ENCODE assay signal across 15 cellular contexts in the genomic region with DNA sequence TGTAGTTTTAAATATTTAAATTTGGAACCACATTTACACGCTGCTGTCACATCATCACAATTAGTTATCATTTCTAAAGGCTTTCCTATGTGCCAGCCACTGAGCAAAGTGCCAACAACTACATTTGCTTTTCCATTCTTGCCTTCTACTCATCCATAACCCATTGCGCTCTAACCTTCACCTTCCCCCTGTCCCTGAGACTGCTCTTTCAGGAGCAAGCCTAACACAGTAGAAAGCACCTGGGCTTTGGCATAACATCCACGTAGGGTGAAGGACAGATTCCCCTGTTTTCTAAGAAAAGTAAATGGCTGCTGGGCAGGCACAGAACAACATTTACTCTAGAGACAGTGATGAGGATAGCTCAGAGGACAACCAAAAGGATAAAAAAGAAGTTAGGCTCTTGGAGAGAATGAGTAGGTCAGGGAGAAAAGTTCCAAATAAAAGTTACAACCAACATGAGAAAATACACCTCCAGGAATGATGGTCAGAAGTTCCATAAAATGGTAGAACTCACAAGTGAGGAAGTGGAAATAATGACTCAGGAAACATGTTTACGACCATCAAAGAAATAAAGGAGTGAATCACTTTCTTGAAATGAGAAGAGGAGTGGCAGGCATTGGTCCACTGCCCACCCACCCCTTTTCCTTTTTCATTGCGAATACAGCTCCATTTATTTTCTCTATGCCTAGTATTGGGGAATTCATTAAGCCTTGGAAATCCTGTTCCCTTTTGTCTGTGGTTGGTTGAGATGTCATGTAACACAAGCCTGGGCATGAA.
DNase-seq lines count a peak whose midpoint lies in the region; ATAC-seq, FAIRE-seq and TF ChIP-seq lines count a peak whose summit lies in the region.
"Had no signal": no experiment of that assay in that cellular context is flagged by ENCODE, and none has a peak within 500 bp of the region (broad histone marks: within the 10 kb centered on the region; RNA-seq: fewer than 3 reads in every experiment).

No MANE protein-coding gene starts in this region.

- no peaks in the 10 kb centered on the region for H4K20me1 ChIP-seq in GM23338 (replicated peaks; ENCODE audit: insufficient read depth)

- intact Hi-C loops in activated T-helper 2 cell treated with anti-CD3 and anti-CD28 coated beads, Interferon-gamma antibody, Interleukin-2, Interleukin-4, amounts not matched to agents 10 μg/mL and 5 μg/mL and 100 μg/mL, durations not matched to agents 14 hours and 24 hours and 36 hours (cut with micrococcal nuclease): loop anchor here (5.0 kb wide), 4 partner anchors 37 to 78 kb away; partner anchors contain the start of gene PFDN4
- intact Hi-C loops in heart left ventricle (cut with DNase I): loop anchor here in 1 of 10 donors (10.0 kb wide), 1 partner anchor 50 kb away; no protein-coding TSS in a partner anchor

- peaks cover 17% of the 10 kb centered on the region for H3K4me1 Mint-ChIP-seq in activated T-helper 2 cell treated with anti-CD3 and anti-CD28 coated beads, Interferon-gamma antibody, Interleukin-2, Interleukin-4, amounts not matched to agents 10 μg/mL and 5 μg/mL and 100 μg/mL, durations not matched to agents 14 hours and 24 hours and 36 hours (ENCODE audit: low read depth)
- H3K4me1 Mint-ChIP-seq in GM23338: peaks cover 5% of the 10 kb centered on the region; the same call in 2 of the 3 replicates

- H3K9me2 ChIP-seq in GM23338 (ENCODE audit: insufficient read depth): peaks cover 3% of the 10 kb centered on the region; the same call in 1 of the 2 replicates

- no peaks in the 10 kb centered on the region for H3F3A ChIP-seq in GM23338 (replicated peaks; ENCODE audit: low read depth)

- H3K4me3 ChIP-seq in GM23338: no peak overlapping the region
- no peak overlapping the region for H3K4me3 ChIP-seq in heart left ventricle
- H3K4me3 ChIP-seq: heart right ventricle, lower lobe of right lung, testis had no signal

- H3K36me3 ChIP-seq in GM23338 (ENCODE audit: insufficient read depth) (no peaks in the 10 kb centered on the region), heart left ventricle (no peaks in the 10 kb centered on the region)
- H3K36me3 ChIP-seq: heart right ventricle, lower lobe of right lung had no signal

- no peaks in the 10 kb centered on the region for H3K9me3 Mint-ChIP-seq in activated T-helper 2 cell treated with anti-CD3 and anti-CD28 coated beads, Interferon-gamma antibody, Interleukin-2, Interleukin-4, amounts not matched to agents 10 μg/mL and 5 μg/mL and 100 μg/mL, durations not matched to agents 14 hours and 24 hours and 36 hours
- no peaks in the 10 kb centered on the region for H3K9me3 Mint-ChIP-seq in GM23338

- H3K79me2 ChIP-seq in GM23338 (replicated peaks; ENCODE audit: insufficient read depth): no peaks in the 10 kb centered on the region

- TF ChIP-seq POLR2A in heart left ventricle (IDR thresholded peaks at IDR 0.05): no peak

- H3K4me1 ChIP-seq in GM23338 (ENCODE audit: insufficient read depth) (no peaks in the 10 kb centered on the region; the same call in 1 of the 2 replicates), heart left ventricle (no peaks in the 10 kb centered on the region)
- H3K4me1 ChIP-seq: heart right ventricle, lower lobe of right lung, testis had no signal

- H3K4me2 ChIP-seq in GM23338: no peak overlapping the region

- H3K36me3 Mint-ChIP-seq in activated T-helper 2 cell treated with anti-CD3 and anti-CD28 coated beads, Interferon-gamma antibody, Interleukin-2, Interleukin-4, amounts not matched to agents 10 μg/mL and 5 μg/mL and 100 μg/mL, durations not matched to agents 14 hours and 24 hours and 36 hours (ENCODE audit: low read depth): no peaks in the 10 kb centered on the region
- no peaks in the 10 kb centered on the region for H3K36me3 Mint-ChIP-seq in GM23338 (ENCODE audit: low read depth)

- H2AFZ ChIP-seq in GM23338: no peak overlapping the region; the same call in 1 of the 2 replicates

- H3K27ac ChIP-seq in GM23338 (ENCODE audit: low read depth) (no peak overlapping the region), heart left ventricle (no peak overlapping the region)
- H3K27ac ChIP-seq: heart right ventricle, lower lobe of right lung, testis, VCaP had no signal

- peak; percentile 58 for DNase-seq in activated CD4-positive, alpha-beta T cell treated with anti-CD3 and anti-CD28 coated beads for 48 hours
- no peak for DNase-seq in activated CD4-positive, alpha-beta T cell treated with anti-CD3 and anti-CD28 coated beads for 4 hours
- no peak for DNase-seq in HTR-8/SVneo (ENCODE audit: insufficient read length, low spot score)
- no peak for DNase-seq in activated T-helper 2 cell treated with anti-CD3 and anti-CD28 coated beads, Interferon-gamma antibody, Interleukin-2, Interleukin-4, amounts not matched to agents 10 μg/mL and 5 μg/mL and 100 μg/mL, durations not matched to agents 14 hours and 24 hours and 36 hours (ENCODE audit: low spot score)
- DNase-seq in stimulated activated CD4-positive, alpha-beta T cell treated with anti-CD3 and anti-CD28 coated beads, Interleukin-1b, Interleukin-23, amount 100 ng/mL, for 48 hours: peak; percentile 48
- no peak for DNase-seq in GM23338 (ENCODE audit: low spot score)
- no peak for DNase-seq in heart left ventricle
- DNase-seq: ACHN, anterior cingulate cortex, heart right ventricle, Karpas-422, lower lobe of right lung, testis had no signal

- no peaks in the 10 kb centered on the region for H3K27me3 ChIP-seq in GM23338 (ENCODE audit: insufficient read depth)
- H3K27me3 ChIP-seq in heart left ventricle: no peaks in the 10 kb centered on the region
- H3K27me3 ChIP-seq: heart right ventricle, testis had no signal

- no peaks in the 10 kb centered on the region for H3K27me3 Mint-ChIP-seq in activated T-helper 2 cell treated with anti-CD3 and anti-CD28 coated beads, Interferon-gamma antibody, Interleukin-2, Interleukin-4, amounts not matched to agents 10 μg/mL and 5 μg/mL and 100 μg/mL, durations not matched to agents 14 hours and 24 hours and 36 hours (ENCODE audit: low read depth)
- H3K27me3 Mint-ChIP-seq in GM23338 (ENCODE audit: insufficient read depth, low read depth, poor library complexity): peaks cover 1% of the 10 kb centered on the region

- peak; percentile 23 for FAIRE-seq in HTR-8/SVneo (lab: Jason Lieb, UNC)

- no peaks in the 10 kb centered on the region for H3K9me3 ChIP-seq in heart left ventricle
- H3K9me3 ChIP-seq: lower lobe of right lung, testis had no signal

- ATAC-seq in HG02938 (IDR thresholded peaks at IDR 0.05; ENCODE audit: unreplicated experiment): no peak
- ATAC-seq in GM23338: no peak
- ATAC-seq in heart left ventricle: no peak
- ATAC-seq: heart right ventricle, lower lobe of right lung had no signal

- TF ChIP-seq CTCF in GM23338 (conservative IDR thresholded peaks at IDR 0.05; ENCODE audit: low read depth in 2 of 2): no peak
- TF ChIP-seq CTCF in heart left ventricle (IDR thresholded peaks at IDR 0.05): no peak

- H3K4me3 Mint-ChIP-seq in activated T-helper 2 cell treated with anti-CD3 and anti-CD28 coated beads, Interferon-gamma antibody, Interleukin-2, Interleukin-4, amounts not matched to agents 10 μg/mL and 5 μg/mL and 100 μg/mL, durations not matched to agents 14 hours and 24 hours and 36 hours (ENCODE audit: low read depth): peak overlapping the region; percentile 66
- no peak overlapping the region for H3K4me3 Mint-ChIP-seq in GM23338

- H3K27ac Mint-ChIP-seq in activated T-helper 2 cell treated with anti-CD3 and anti-CD28 coated beads, Interferon-gamma antibody, Interleukin-2, Interleukin-4, amounts not matched to agents 10 μg/mL and 5 μg/mL and 100 μg/mL, durations not matched to agents 14 hours and 24 hours and 36 hours: peak overlapping the region; percentile 89
- no peak overlapping the region for H3K27ac Mint-ChIP-seq in GM23338

- 71 to 77% (median 76%) methylated on average over 5 of the region's 5 CpGs for WGBS in heart left ventricle, 4 donors

TF ChIP-seq in GM23338, 12 proteins besides CTCF, POLR2A, EP300 and RAD21 (continues in another document):
- TF ChIP-seq CREB1 (CRISPR knock-in tag; IDR thresholded peaks at IDR 0.05; ENCODE audit: low read depth) (no peak), EZH2phosphoT487 (IDR thresholded peaks at IDR 0.05; ENCODE audit: unreplicated experiment) (no peak)

Comparison
In these comparisons a context has a peak if more than half of its experiments do, and no peak if none do; other contexts are left out.
1. DNase-seq: peak in activated CD4-positive, alpha-beta T cell treated with anti-CD3 and anti-CD28 coated beads for 48 hours (single experiment) and stimulated activated CD4-positive, alpha-beta T cell treated with anti-CD3 and anti-CD28 coated beads, Interleukin-1b, Interleukin-23, amount 100 ng/mL, for 48 hours (single experiment); none in activated CD4-positive, alpha-beta T cell treated with anti-CD3 and anti-CD28 coated beads for 4 hours (0 of 2), HTR-8/SVneo (single experiment), activated T-helper 2 cell treated with anti-CD3 and anti-CD28 coated beads, Interferon-gamma antibody, Interleukin-2, Interleukin-4, amounts not matched to agents 10 μg/mL and 5 μg/mL and 100 μg/mL, durations not matched to agents 14 hours and 24 hours and 36 hours (single experiment), GM23338 (single experiment) and heart left ventricle (0 of 5).